23 cellular contexts compared by ENCODE assay signal in the genomic region with DNA sequence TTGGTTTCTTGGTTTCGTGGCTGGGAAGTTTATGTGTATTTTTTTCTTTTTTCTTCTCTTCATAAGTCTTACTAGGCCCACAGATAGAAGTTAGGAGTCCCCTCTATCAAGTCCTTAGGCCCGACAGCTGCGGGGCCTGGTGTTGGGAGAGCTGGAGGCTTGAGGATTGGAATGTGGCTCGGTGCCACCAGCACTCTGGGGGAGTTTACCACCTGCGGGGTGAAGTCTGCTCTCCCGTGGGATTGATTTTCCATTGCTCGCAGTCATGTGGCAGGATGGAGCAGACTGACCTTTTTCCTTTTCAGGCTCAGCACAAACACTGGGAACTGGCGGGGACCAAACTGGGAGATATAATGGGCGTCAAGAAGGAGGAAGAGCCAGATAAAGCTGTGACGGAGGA. TPM values are rescaled to one million over a fixed set of nuclear protein-coding genes. Genes with fewer than 3 reads are reported as not detected.
DNase-seq lines count a peak whose midpoint lies in the region; ATAC-seq and TF ChIP-seq lines count a peak whose summit lies in the region.
"Had no signal": no experiment of that assay in that cellular context is flagged by ENCODE, and none has a peak within 500 bp of the region (broad histone marks: within the 10 kb centered on the region; RNA-seq: fewer than 3 reads in every experiment).

No MANE protein-coding gene starts in this region.

- no peak overlapping the region for H3K4me3 ChIP-seq in BLaER1
- H3K4me3 ChIP-seq in body of pancreas = no peak overlapping the region
- H3K4me3 ChIP-seq: A549, HAP-1 had no signal

- no peak for TF ChIP-seq POLR2A in body of pancreas (IDR thresholded peaks at IDR 0.05)

- H3K9ac ChIP-seq in BLaER1 = 0 out of 2 replicates have a peak overlapping the region, but pooled peaks have one; percentile 8

- peaks cover 29% of the 10 kb centered on the region for H3K4me1 Mint-ChIP-seq in stimulated activated memory B cell treated with anti-CD40 and anti-IgM and Interleukin-4, amounts not matched to agents 10 μg/mL and 1 μg/mL and 100 μg/mL, for 72 hours

- H4K20me1 ChIP-seq in BLaER1 = peaks cover 41% of the 10 kb centered on the region

- intact Hi-C loops in body of pancreas (cut with DNase I) = no loop called here

- DNase-seq in body of pancreas = peak; percentile 39 to 52 (median 41)
- peak; percentile 7 for DNase-seq in myocyte (ENCODE audit: low read depth)
- DNase-seq in retina = no peak
- no peak for DNase-seq in activated effector memory CD4-positive, alpha-beta T cell treated with Interleukin-2 at 50 U/mL for 16 hours
- DNase-seq: 8988T; ACHN; AML-193; BE2C; C1 segment of cervical spinal cord; Calu3; CD4-positive, alpha-beta memory T cell; COR-L47; DMS53; DMS79 treated with DMSO at 0.1 percent for 48 hours; GF-D8; GOT3 had no signal

- H3K27ac Mint-ChIP-seq in stimulated activated memory B cell treated with anti-CD40 and anti-IgM and Interleukin-4, amounts not matched to agents 10 μg/mL and 1 μg/mL and 100 μg/mL, for 72 hours = peak overlapping the region; percentile 55
- H3K27ac Mint-ChIP-seq: CD4-positive, alpha-beta memory T cell had no signal

- H3K27ac ChIP-seq in BLaER1 (no peak overlapping the region), body of pancreas (peak overlapping the region in 3 of 4 donors; percentile 32 to 53 (median 44))
- H3K27ac ChIP-seq: A549 had no signal

- H3K36me3 Mint-ChIP-seq in stimulated activated memory B cell treated with anti-CD40 and anti-IgM and Interleukin-4, amounts not matched to agents 10 μg/mL and 1 μg/mL and 100 μg/mL, for 72 hours = peaks cover 95% of the 10 kb centered on the region

- H3K4me1 ChIP-seq in BLaER1 (peaks cover 10% of the 10 kb centered on the region; the same call in 1 of the 2 replicates), body of pancreas (peaks cover 17% of the 10 kb centered on the region)
- H3K4me1 ChIP-seq: A549, BE2C, HAP-1 had no signal

- ATAC-seq in body of pancreas (peak; percentile 66), HG02981 (IDR thresholded peaks at IDR 0.05; ENCODE audit: unreplicated experiment) (no peak)
- ATAC-seq in stimulated activated memory B cell treated with anti-CD40 and anti-IgM and Interleukin-4, amounts not matched to agents 10 μg/mL and 1 μg/mL and 100 μg/mL, for 72 hours = no peak
- ATAC-seq: A549 had no signal

- no peak overlapping the region for H3K4me2 ChIP-seq in BLaER1
- H3K4me2 ChIP-seq: A549 had no signal

- no peaks in the 10 kb centered on the region for H3K27me3 ChIP-seq in BLaER1
- H3K27me3 ChIP-seq in body of pancreas = no peaks in the 10 kb centered on the region
- H3K27me3 ChIP-seq: BE2C had no signal

- 57 to 67% methylated on average over 10 of the region's 10 CpGs for WGBS in body of pancreas, 2 donors

- no peak overlapping the region for H3K4me3 Mint-ChIP-seq in stimulated activated memory B cell treated with anti-CD40 and anti-IgM and Interleukin-4, amounts not matched to agents 10 μg/mL and 1 μg/mL and 100 μg/mL, for 72 hours
- H3K4me3 Mint-ChIP-seq: CD4-positive, alpha-beta memory T cell had no signal

- peaks cover 100% of the 10 kb centered on the region for H3K36me3 ChIP-seq in BLaER1
- H3K36me3 ChIP-seq in body of pancreas (replicated peaks in 1 of 2; ENCODE audit: insufficient read depth in 1 of 2, low read depth in 2 of 2) = peaks cover 33 to 62% of the 10 kb centered on the region in 2 donors

- H3K9me3 Mint-ChIP-seq in stimulated activated memory B cell treated with anti-CD40 and anti-IgM and Interleukin-4, amounts not matched to agents 10 μg/mL and 1 μg/mL and 100 μg/mL, for 72 hours = no peaks in the 10 kb centered on the region
- H3K9me3 Mint-ChIP-seq: CD4-positive, alpha-beta memory T cell had no signal

- H3K9me3 ChIP-seq in BLaER1 = no peaks in the 10 kb centered on the region
- no peaks in the 10 kb centered on the region for H3K9me3 ChIP-seq in body of pancreas
- H3K9me3 ChIP-seq: A549, BE2C, HAP-1 had no signal

- no peak for TF ChIP-seq CTCF in body of pancreas (IDR thresholded peaks at IDR 0.05)

- H3K27me3 Mint-ChIP-seq in stimulated activated memory B cell treated with anti-CD40 and anti-IgM and Interleukin-4, amounts not matched to agents 10 μg/mL and 1 μg/mL and 100 μg/mL, for 72 hours = no peaks in the 10 kb centered on the region
- H3K27me3 Mint-ChIP-seq: CD4-positive, alpha-beta memory T cell had no signal

RNA-seq across cellular contexts. Expression of a gene that starts 7.5 kb away (rescaled TPM):
- total RNA-seq in body of pancreas (10 to 100 TPM; 28.3 to 40.5 TPM), myocyte (30.5 and 40.5 TPM in 2 replicates)
- 40.8 TPM for polyA plus RNA-seq in myocyte (2012)

RNA-seq across cellular contexts. Expression of a gene that starts 7.8 kb away (rescaled TPM):
- total RNA-seq in body of pancreas (1 to 10 TPM; 5.4 to 7.3 TPM), myocyte (5.6 and 5.8 TPM in 2 replicates)
- polyA plus RNA-seq in myocyte (2012) = 6.4 TPM

RNA-seq across cellular contexts. Expression of a gene that starts 38.2 kb away (rescaled TPM):
- total RNA-seq in body of pancreas (not detected), myocyte (not detected in 2 replicates)
- polyA plus RNA-seq in myocyte (2012) = 0.08 TPM
- total RNA-seq: Calu3; CD4-positive, alpha-beta memory T cell; Daoy; G401 had no signal
- polyA plus RNA-seq: A549; CD4-positive, alpha-beta memory T cell had no signal

RNA-seq across cellular contexts. Expression of a gene that starts 46.9 kb away (rescaled TPM):
- total RNA-seq in body of pancreas (10 to 100 TPM in 1 of 2 donors, 1 to 10 TPM in 1; 3.6 to 15.5 TPM), myocyte (not detected in 2 replicates)
- polyA plus RNA-seq in myocyte (2012) = 0.09 TPM
- total RNA-seq: Calu3; CD4-positive, alpha-beta memory T cell; Daoy; G401 had no signal
- polyA plus RNA-seq: CD4-positive, alpha-beta memory T cell had no signal

Comparison
In these comparisons a context has a peak if more than half of its experiments do, and no peak if none do; other contexts are left out.
1. DNase-seq: peak in body of pancreas (4 of 4) and myocyte (single experiment); none in retina (single experiment) and activated effector memory CD4-positive, alpha-beta T cell treated with Interleukin-2 at 50 U/mL for 16 hours (single experiment).